ENCODE assay signal across 24 cellular contexts in genomic region chr16:56774009-56774408, GRCh38.
"Had no signal": no experiment of that assay in that cellular context is flagged by ENCODE, and none has a peak within 500 bp of the region (broad histone marks: within the 10 kb centered on the region; RNA-seq: fewer than 3 reads in every experiment).

No MANE protein-coding gene starts in this region.

- DNase-seq: activated B cell treated with CpG ODN at 0.5 μM for 24 hours; activated CD4-positive, alpha-beta T cell treated with anti-CD3 and anti-CD28 coated beads for 36 hours; activated CD8-positive, alpha-beta memory T cell treated with anti-CD3 and anti-CD28 coated beads, Interleukin-2, amount 10 ng/mL, durations not matched to agents 7 days and 5 days; activated CD8-positive, alpha-beta T cell treated with anti-CD3 and anti-CD28 coated beads, Interleukin-2, amount 10 ng/mL, durations not matched to agents 7 days and 5 days; activated effector memory CD4-positive, alpha-beta T cell treated with Interleukin-2 at 50 U/mL for 16 hours; activated naive CD4-positive, alpha-beta T cell treated with Interleukin-2 at 50 U/mL for 16 hours; anterior cingulate cortex; cerebellar nuclear complex; colonic mucosa; effector CD8-positive, alpha-beta T cell; gastrocnemius medialis; glutamatergic neuron; left colon; mammary epithelial cell; naive B cell; ovary; right cardiac atrium; stimulated activated naive CD8-positive, alpha-beta T cell treated with anti-CD3 and anti-CD28 coated beads, Interleukin-15, Interleukin-2, amounts not matched to agents 100 U/mL and 50 U/mL, for 24 hours; T-helper 2 cell; trophoblast cell; uterus had no signal

- H3K36me3 ChIP-seq: cardiac muscle cell, colonic mucosa, gastrocnemius medialis, ovary, thoracic aorta, uterus had no signal

- FAIRE-seq: keratinocyte had no signal

- ATAC-seq: activated CD4-positive, alpha-beta T cell treated with anti-CD3 and anti-CD28 coated beads for 36 hours; activated CD8-positive, alpha-beta memory T cell treated with anti-CD3 and anti-CD28 coated beads, Interleukin-2, amount 10 ng/mL, durations not matched to agents 7 days and 5 days; activated CD8-positive, alpha-beta T cell treated with anti-CD3 and anti-CD28 coated beads, Interleukin-2, amount 10 ng/mL, durations not matched to agents 7 days and 5 days; gastrocnemius medialis; left colon; right cardiac atrium; stimulated activated naive CD8-positive, alpha-beta T cell treated with anti-CD3 and anti-CD28 coated beads, Interleukin-15, Interleukin-2, amounts not matched to agents 100 U/mL and 50 U/mL, for 24 hours had no signal

- H3K4me3 ChIP-seq: cardiac muscle cell, colonic mucosa, gastrocnemius medialis, ovary, thoracic aorta, uterus had no signal

- H3K27ac ChIP-seq: cardiac muscle cell, colonic mucosa, gastrocnemius medialis, ovary, thoracic aorta, uterus had no signal
